8 cellular contexts compared by ENCODE assay signal in the genomic region with DNA sequence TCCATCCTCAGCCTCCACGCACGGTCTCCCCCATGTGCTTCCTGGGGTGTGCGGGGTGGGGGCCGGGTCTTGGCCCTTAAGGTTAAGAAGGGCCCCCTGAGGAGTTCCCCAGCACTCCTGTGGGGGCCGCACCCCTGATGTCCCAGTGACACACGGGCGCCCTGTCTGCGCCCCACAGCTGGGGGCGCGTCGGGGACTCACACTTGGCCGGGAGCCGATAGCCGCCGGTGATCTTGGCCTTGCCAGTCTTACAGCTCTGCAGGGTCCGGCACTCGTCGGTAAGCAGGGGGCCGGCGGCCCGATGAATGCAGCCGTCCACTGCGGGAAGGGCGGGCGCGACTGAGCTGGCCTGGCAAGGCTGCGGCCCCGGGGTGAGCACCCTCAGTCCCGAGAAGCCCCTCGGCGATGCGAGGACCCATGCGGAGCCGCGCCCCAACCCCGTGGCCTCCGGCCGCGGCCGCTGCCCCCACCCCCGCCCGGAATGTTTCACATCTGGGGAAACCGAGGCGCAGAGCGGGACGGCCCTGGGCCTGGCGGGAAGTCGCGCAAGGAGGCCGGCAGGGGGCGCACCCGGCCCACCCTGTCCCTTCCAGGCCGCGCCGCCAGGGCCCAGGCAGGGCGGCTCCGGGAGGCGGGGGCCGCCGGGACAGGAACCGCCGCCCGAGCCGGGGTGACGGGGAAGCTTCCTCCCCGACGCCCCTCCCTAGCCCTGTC. TPM values are rescaled to one million over a fixed set of nuclear protein-coding genes. Genes with fewer than 3 reads are reported as not detected.
DNase-seq lines count a peak whose midpoint lies in the region; ATAC-seq and TF ChIP-seq lines count a peak whose summit lies in the region.

No MANE protein-coding gene starts in this region.

- H3K4me3 ChIP-seq in fibroblast of mammary gland (ENCODE audit: control insufficient read depth, low read depth, low read length) (peak overlapping the region; percentile 12), neural cell (ENCODE audit: low read length) (no peak overlapping the region)

- no peak overlapping the region for H2AFZ ChIP-seq in neural cell (ENCODE audit: low read depth, low read length)

- in situ Hi-C loops in GM13977 (cut with MboI; ENCODE audit: low pct_unique_long_range_greater_than_20kb, low sequenced_read_pairs, unreplicated experiment), result no loop called here

- H3K9me2 ChIP-seq in neural cell (ENCODE audit: insufficient read depth, low read length), result no peaks in the 10 kb centered on the region

- peak; percentile 87 for TF ChIP-seq RAD21 in neural cell (conservative IDR thresholded peaks at IDR 0.05)

- no peak overlapping the region for H3K9ac ChIP-seq in neural cell (ENCODE audit: low read length)

- peak; percentile 84 for ATAC-seq in stimulated activated naive CD8-positive, alpha-beta T cell treated with anti-CD3 and anti-CD28 coated beads, Interleukin-15, amount 100 ng/mL, for 72 hours
- no peak for ATAC-seq in GM18861 (IDR thresholded peaks at IDR 0.05; ENCODE audit: unreplicated experiment)

- H3K27me3 ChIP-seq in neural cell (ENCODE audit: insufficient read depth, low read depth, low read length), result no peaks in the 10 kb centered on the region

- no peaks in the 10 kb centered on the region for H3F3A ChIP-seq in neural cell (ENCODE audit: insufficient read depth, low read length, poor library complexity, severe bottlenecking)

- intact Hi-C loops in activated T-helper 2 cell treated with anti-CD3 and anti-CD28 coated beads, Interferon-gamma antibody, Interleukin-2, Interleukin-4, amounts not matched to agents 10 μg/mL and 5 μg/mL and 100 μg/mL, durations not matched to agents 14 hours and 24 hours and 36 hours (cut with micrococcal nuclease), result loop anchor here (1.0 kb wide), 1 partner anchor 148 kb away; no protein-coding TSS in a partner anchor

- H3K27me3 Mint-ChIP-seq in activated T-helper 2 cell treated with anti-CD3 and anti-CD28 coated beads, Interferon-gamma antibody, Interleukin-2, Interleukin-4, amounts not matched to agents 10 μg/mL and 5 μg/mL and 100 μg/mL, durations not matched to agents 14 hours and 24 hours and 36 hours (ENCODE audit: low read depth), result peaks cover 2% of the 10 kb centered on the region
- peaks cover 14% of the 10 kb centered on the region for H3K27me3 Mint-ChIP-seq in stimulated activated naive CD8-positive, alpha-beta T cell treated with anti-CD3 and anti-CD28 coated beads, Interleukin-15, amount 100 ng/mL, for 72 hours

- TF ChIP-seq CTCF in GM13977 (IDR thresholded peaks at IDR 0.05; ENCODE audit: extremely low read depth, insufficient read depth, missing control alignments), result peak; percentile 92
- TF ChIP-seq CTCF in fibroblast of mammary gland (conservative IDR thresholded peaks at IDR 0.05; ENCODE audit: control insufficient read depth, insufficient read depth, low read depth, low read length), result no peak
- TF ChIP-seq CTCF in neural cell (IDR thresholded peaks at IDR 0.05; ENCODE audit: poor library complexity, severe bottlenecking), result peak; percentile 82

- H3K36me3 Mint-ChIP-seq in activated T-helper 2 cell treated with anti-CD3 and anti-CD28 coated beads, Interferon-gamma antibody, Interleukin-2, Interleukin-4, amounts not matched to agents 10 μg/mL and 5 μg/mL and 100 μg/mL, durations not matched to agents 14 hours and 24 hours and 36 hours (ENCODE audit: low read depth), result peaks cover 22% of the 10 kb centered on the region

- no peak overlapping the region for H3K27ac Mint-ChIP-seq in activated T-helper 2 cell treated with anti-CD3 and anti-CD28 coated beads, Interferon-gamma antibody, Interleukin-2, Interleukin-4, amounts not matched to agents 10 μg/mL and 5 μg/mL and 100 μg/mL, durations not matched to agents 14 hours and 24 hours and 36 hours
- H3K27ac Mint-ChIP-seq in stimulated activated naive CD8-positive, alpha-beta T cell treated with anti-CD3 and anti-CD28 coated beads, Interleukin-15, amount 100 ng/mL, for 72 hours, result peak overlapping the region in 1 of 2 donors; percentile 54

- peaks cover 2% of the 10 kb centered on the region for H3K4me1 Mint-ChIP-seq in activated T-helper 2 cell treated with anti-CD3 and anti-CD28 coated beads, Interferon-gamma antibody, Interleukin-2, Interleukin-4, amounts not matched to agents 10 μg/mL and 5 μg/mL and 100 μg/mL, durations not matched to agents 14 hours and 24 hours and 36 hours (ENCODE audit: low read depth)
- H3K4me1 Mint-ChIP-seq in stimulated activated naive CD8-positive, alpha-beta T cell treated with anti-CD3 and anti-CD28 coated beads, Interleukin-15, amount 100 ng/mL, for 72 hours, result peaks cover 31% of the 10 kb centered on the region

- H3K27ac ChIP-seq in neural cell (ENCODE audit: low read length), result no peak overlapping the region

- DNase-seq in GM13977 (ENCODE audit: low spot score), result peak; percentile 95
- peak; percentile 47 for DNase-seq in MV-4-11 (lab: John Stamatoyannopoulos, UW)
- DNase-seq in activated T-helper 2 cell treated with anti-CD3 and anti-CD28 coated beads, Interferon-gamma antibody, Interleukin-2, Interleukin-4, amounts not matched to agents 10 μg/mL and 5 μg/mL and 100 μg/mL, durations not matched to agents 14 hours and 24 hours and 36 hours (ENCODE audit: low spot score), result peak; percentile 73
- DNase-seq in fibroblast of mammary gland (ENCODE audit: low read depth), result peak; percentile 69
- DNase-seq in stimulated activated naive CD8-positive, alpha-beta T cell treated with anti-CD3 and anti-CD28 coated beads, Interleukin-15, amount 100 ng/mL, for 72 hours, result peak; percentile 69 to 75
- no peak for DNase-seq in glomerular visceral epithelial cell (ENCODE audit: extremely low spot score)

- no peaks in the 10 kb centered on the region for H3K9me3 ChIP-seq in neural cell (ENCODE audit: low read length)

- H3K36me3 ChIP-seq in neural cell (ENCODE audit: insufficient read depth, low read length), result no peaks in the 10 kb centered on the region

- H3K79me2 ChIP-seq in neural cell (replicated peaks; ENCODE audit: insufficient read depth, low read length), result no peaks in the 10 kb centered on the region

- no peaks in the 10 kb centered on the region for H3K9me3 Mint-ChIP-seq in activated T-helper 2 cell treated with anti-CD3 and anti-CD28 coated beads, Interferon-gamma antibody, Interleukin-2, Interleukin-4, amounts not matched to agents 10 μg/mL and 5 μg/mL and 100 μg/mL, durations not matched to agents 14 hours and 24 hours and 36 hours
- H3K9me3 Mint-ChIP-seq in stimulated activated naive CD8-positive, alpha-beta T cell treated with anti-CD3 and anti-CD28 coated beads, Interleukin-15, amount 100 ng/mL, for 72 hours, result no peaks in the 10 kb centered on the region

- no peak overlapping the region for H3K4me2 ChIP-seq in neural cell (ENCODE audit: low read length)

- H3K4me3 Mint-ChIP-seq in activated T-helper 2 cell treated with anti-CD3 and anti-CD28 coated beads, Interferon-gamma antibody, Interleukin-2, Interleukin-4, amounts not matched to agents 10 μg/mL and 5 μg/mL and 100 μg/mL, durations not matched to agents 14 hours and 24 hours and 36 hours (ENCODE audit: low read depth), result no peak overlapping the region
- peak overlapping the region; percentile 57 to 70 for H3K4me3 Mint-ChIP-seq in stimulated activated naive CD8-positive, alpha-beta T cell treated with anti-CD3 and anti-CD28 coated beads, Interleukin-15, amount 100 ng/mL, for 72 hours

- no peaks in the 10 kb centered on the region for H4K20me1 ChIP-seq in neural cell (ENCODE audit: insufficient read depth)

- TF ChIP-seq EP300 in neural cell (conservative IDR thresholded peaks at IDR 0.05; ENCODE audit: poor library complexity, severe bottlenecking), result no peak

TF ChIP-seq in neural cell, 6 proteins besides CTCF, POLR2A, EP300 and RAD21 (continues in another document):
- TF ChIP-seq TAF1 (IDR thresholded peaks at IDR 0.05; ENCODE audit: low read depth), result peak; percentile 29
- no peak for TF ChIP-seq MXI1 (conservative IDR thresholded peaks at IDR 0.05; ENCODE audit: poor library complexity, severe bottlenecking)
- TF ChIP-seq EZH2 (IDR thresholded peaks at IDR 0.05; ENCODE audit: borderline replicate concordance, insufficient read depth, low read length, poor library complexity, severe bottlenecking), result no peak
- peak; percentile 93 for TF ChIP-seq SMC3 (conservative IDR thresholded peaks at IDR 0.05; ENCODE audit: poor library complexity)

RNA-seq across cellular contexts. Expression of gene OTUB1, which starts 13.9 kb away (rescaled TPM):
- 107 and 110 TPM in 2 replicates for total RNA-seq in activated T-helper 2 cell treated with anti-CD3 and anti-CD28 coated beads, Interferon-gamma antibody, Interleukin-2, Interleukin-4, amounts not matched to agents 10 μg/mL and 5 μg/mL and 100 μg/mL, durations not matched to agents 14 hours and 24 hours and 36 hours
- polyA plus RNA-seq in neural cell, result 103 and 131 TPM in 2 replicates
- polyA minus RNA-seq in neural cell, result 41.9 and 49.7 TPM in 2 replicates

RNA-seq across cellular contexts. Expression of gene COX8A, which starts 25.8 kb away (rescaled TPM):
- 312 and 326 TPM in 2 replicates for total RNA-seq in activated T-helper 2 cell treated with anti-CD3 and anti-CD28 coated beads, Interferon-gamma antibody, Interleukin-2, Interleukin-4, amounts not matched to agents 10 μg/mL and 5 μg/mL and 100 μg/mL, durations not matched to agents 14 hours and 24 hours and 36 hours
- 861 and 863 TPM in 2 replicates for polyA plus RNA-seq in neural cell
- 201 and 218 TPM in 2 replicates for polyA minus RNA-seq in neural cell

RNA-seq across cellular contexts. Expression of gene FLRT1, which starts 35.5 kb away (rescaled TPM):
- total RNA-seq in activated T-helper 2 cell treated with anti-CD3 and anti-CD28 coated beads, Interferon-gamma antibody, Interleukin-2, Interleukin-4, amounts not matched to agents 10 μg/mL and 5 μg/mL and 100 μg/mL, durations not matched to agents 14 hours and 24 hours and 36 hours, result not detected in 2 replicates
- polyA plus RNA-seq in neural cell, result 2.6 and 3.5 TPM in 2 replicates
- polyA minus RNA-seq in neural cell, result 11.9 and 12.4 TPM in 2 replicates
